Comparison of ENCODE assay signal across 22 cellular contexts in genomic region chr17:36807496-36808180, GRCh38.
DNase-seq lines count a peak whose midpoint lies in the region; ATAC-seq and TF ChIP-seq lines count a peak whose summit lies in the region.
"Had no signal": no experiment of that assay in that cellular context is flagged by ENCODE, and none has a peak within 500 bp of the region (broad histone marks: within the 10 kb centered on the region; RNA-seq: fewer than 3 reads in every experiment).

No MANE protein-coding gene starts in this region.

- H3K36me3 ChIP-seq in NT2/D1 (ENCODE audit: insufficient read depth, insufficient read length, low read length) (no peaks in the 10 kb centered on the region), hepatocyte (replicated peaks; ENCODE audit: insufficient read depth, low read depth) (no peaks in the 10 kb centered on the region), mesendoderm (ENCODE audit: control insufficient read depth, insufficient read depth, low read length) (no peaks in the 10 kb centered on the region)
- H3K36me3 ChIP-seq: gastrocnemius medialis had no signal

- 23% methylated on average over 28 of the region's 35 CpGs for WGBS in hepatocyte (ENCODE audit: low lambda C conversion rate, missing lambda C conversion rate)
- no CpG with 5 or more reads among the region's 35 CpGs for WGBS in mesendoderm (ENCODE audit: extremely low coverage, insufficient coverage, low lambda C conversion rate)

- no peaks in the 10 kb centered on the region for H3K9me2 ChIP-seq in hepatocyte (replicated peaks; ENCODE audit: insufficient read depth)

- H3K27me3 ChIP-seq in NT2/D1 (ENCODE audit: insufficient read depth, insufficient read length) = peaks cover 45% of the 10 kb centered on the region
- peaks cover 83% of the 10 kb centered on the region for H3K27me3 ChIP-seq in hepatocyte
- peaks cover 12% of the 10 kb centered on the region for H3K27me3 ChIP-seq in mesendoderm (ENCODE audit: insufficient read depth, low read length, poor library complexity)

- ATAC-seq in HG03175 (IDR thresholded peaks at IDR 0.05; ENCODE audit: unreplicated experiment) (no peak), GM18858 (IDR thresholded peaks at IDR 0.05; ENCODE audit: unreplicated experiment) (no peak), GM18505 (IDR thresholded peaks at IDR 0.05; ENCODE audit: unreplicated experiment) (no peak)
- ATAC-seq: esophagus mucosa, gastrocnemius medialis, left lobe of liver, mucosa of descending colon, Right ventricle myocardium inferior had no signal

- H2AK5ac ChIP-seq in mesendoderm (ENCODE audit: low read length) = no peak overlapping the region

- DNase-seq in ELF-1 (ENCODE audit: low read depth, low spot score) = peak; percentile 18
- no peak for DNase-seq in NT2/D1 (ENCODE audit: low read depth, low spot score)
- no peak for DNase-seq in hepatocyte (ENCODE audit: low spot score)
- DNase-seq in mesendoderm = peak; percentile 19
- no peak for DNase-seq in stimulated activated naive CD4-positive, alpha-beta T cell treated with Interleukin-2 at 50 U/mL for 16 hours (lab: John Stamatoyannopoulos, UW)
- DNase-seq: activated CD4-positive, alpha-beta T cell treated with anti-CD3 and anti-CD28 coated beads for 4 hours; CD4-positive, CD25-positive, alpha-beta regulatory T cell; cerebellar nuclear complex; DMS79; effector CD8-positive, alpha-beta T cell; gastrocnemius medialis; IMR-90; mucosa of descending colon; NCI-H1105 treated with DMSO at 0.1 percent for 48 hours; NCI-H2081; NCI-H82 had no signal

- H3K4ac ChIP-seq in mesendoderm (ENCODE audit: low read depth, low read length) = no peak overlapping the region

- H3K9ac ChIP-seq in NT2/D1 (ENCODE audit: insufficient read length, low read depth) (peak overlapping the region; percentile 70), mesendoderm (ENCODE audit: low read length) (peak overlapping the region; percentile 72)

- peak overlapping the region; percentile 91 for H3K56ac ChIP-seq in mesendoderm (ENCODE audit: low read length)

- no peaks in the 10 kb centered on the region for H3K79me1 ChIP-seq in mesendoderm (ENCODE audit: low read length)

- H3K4me3 ChIP-seq in NT2/D1 (ENCODE audit: insufficient read length, low read depth) (peak overlapping the region; percentile 51), hepatocyte (no peak overlapping the region), mesendoderm (ENCODE audit: low read length) (peak overlapping the region; percentile 18)
- H3K4me3 ChIP-seq: gastrocnemius medialis, mucosa of descending colon had no signal

- H2AFZ ChIP-seq in hepatocyte = peak overlapping the region; percentile 26

- H2BK5ac ChIP-seq in mesendoderm (ENCODE audit: low read length) = no peak overlapping the region

- H3K9me3 ChIP-seq in NT2/D1 (ENCODE audit: insufficient read depth, low read length) (no peaks in the 10 kb centered on the region), hepatocyte (ENCODE audit: low read depth) (no peaks in the 10 kb centered on the region)
- H3K9me3 ChIP-seq: gastrocnemius medialis, mucosa of descending colon had no signal

- peak overlapping the region; percentile 31 for H3K18ac ChIP-seq in mesendoderm (ENCODE audit: low read length)

- H3K27ac ChIP-seq in hepatocyte (no peak overlapping the region), mesendoderm (ENCODE audit: low read depth, low read length) (no peak overlapping the region)
- H3K27ac ChIP-seq: gastrocnemius medialis had no signal

- no peaks in the 10 kb centered on the region for H4K20me1 ChIP-seq in hepatocyte (ENCODE audit: insufficient read depth, poor library complexity, severe bottlenecking)

- H3K4me1 ChIP-seq in NT2/D1 (ENCODE audit: insufficient read depth, insufficient read length) (peaks cover 4% of the 10 kb centered on the region), hepatocyte (ENCODE audit: insufficient read depth) (no peaks in the 10 kb centered on the region), mesendoderm (ENCODE audit: control insufficient read depth, low read depth, low read length) (no peaks in the 10 kb centered on the region)
- H3K4me1 ChIP-seq: gastrocnemius medialis had no signal

- no peak overlapping the region for H2BK15ac ChIP-seq in mesendoderm (replicated peaks; ENCODE audit: low read depth)

- H3K79me2 ChIP-seq in hepatocyte (no peaks in the 10 kb centered on the region), mesendoderm (ENCODE audit: control insufficient read depth, insufficient read depth, low read length) (no peaks in the 10 kb centered on the region)

- H3K4me2 ChIP-seq in hepatocyte (peak overlapping the region; percentile 77), mesendoderm (ENCODE audit: low read length) (peak overlapping the region; percentile 68)

- no peak overlapping the region for H2BK120ac ChIP-seq in mesendoderm (ENCODE audit: low read depth, low read length)

- H4K5ac ChIP-seq in mesendoderm (ENCODE audit: low read length) = no peak overlapping the region

- no peak for TF ChIP-seq POLR2A in GM18505 (IDR thresholded peaks at IDR 0.05; ENCODE audit: borderline replicate concordance, extremely low read depth, insufficient read depth, insufficient read length)

- no peak overlapping the region for H4K8ac ChIP-seq in mesendoderm (ENCODE audit: low read depth, low read length)

- no peak overlapping the region for H3K23ac ChIP-seq in mesendoderm (ENCODE audit: low read length)

- no peak for TF ChIP-seq CTCF in hepatocyte (IDR thresholded peaks at IDR 0.05; ENCODE audit: poor library complexity)

Comparison
In these comparisons a context has a peak if more than half of its experiments do, and no peak if none do; other contexts are left out.
1. DNase-seq: peak in ELF-1 (single experiment) and mesendoderm (single experiment); none in NT2/D1 (single experiment), hepatocyte (single experiment) and stimulated activated naive CD4-positive, alpha-beta T cell treated with Interleukin-2 at 50 U/mL for 16 hours (single experiment).